Comparison of ENCODE assay signal across 1 cellular context in the genomic region with DNA sequence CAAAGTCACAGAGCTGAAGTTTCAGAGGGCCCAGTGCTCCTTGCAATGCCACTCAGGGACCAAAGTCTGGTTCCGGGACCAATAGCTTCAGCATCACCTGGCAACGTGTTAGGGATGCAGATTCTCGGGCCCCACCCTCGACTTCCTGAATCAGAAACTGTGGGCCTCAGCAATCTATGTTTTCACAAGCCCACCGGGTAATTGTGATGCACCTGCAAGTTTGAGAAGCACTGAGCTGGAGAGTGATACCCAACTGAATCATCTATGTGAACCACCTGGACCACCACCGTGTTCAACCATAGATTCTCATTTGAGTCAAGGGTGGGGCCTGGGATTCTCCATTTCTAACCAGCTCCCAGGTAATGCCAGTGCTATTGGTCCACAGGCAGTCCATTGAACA.
TF ChIP-seq lines count a peak whose summit lies in the region.

No MANE protein-coding gene starts in this region.

TF ChIP-seq in GM23338, 12 proteins besides CTCF, POLR2A, EP300 and RAD21 (continued from another document):
- no peak for TF ChIP-seq REST (IDR thresholded peaks at IDR 0.05; ENCODE audit: unreplicated experiment)
